In genomic region chr20:44752099-44752931, GRCh38 we compare ENCODE assay signal across 29 cellular contexts. TPM values are rescaled to one million over a fixed set of nuclear protein-coding genes. Genes with fewer than 3 reads are reported as not detected.
"Had no signal": no experiment of that assay in that cellular context is flagged by ENCODE, and none has a peak within 500 bp of the region (broad histone marks: within the 10 kb centered on the region; RNA-seq: fewer than 3 reads in every experiment).

No MANE protein-coding gene starts in this region.

- H3K4me2 ChIP-seq: hepatocyte, smooth muscle cell had no signal

- ATAC-seq: activated CD8-positive, alpha-beta T cell treated with anti-CD3 and anti-CD28 coated beads, Interleukin-2, amount 10 ng/mL, durations not matched to agents 7 days and 5 days; activated T-helper 17 cell treated with anti-CD3 and anti-CD28 coated beads, Interleukin-2, amount 50 U/mL, for 72 hours; foreskin keratinocyte; left lung; stimulated activated naive B cell treated with anti-CD40 and anti-IgM and Interleukin-4, amounts not matched to agents 10 μg/mL and 1 μg/mL and 100 μg/mL, for 72 hours had no signal

- H3K79me2 ChIP-seq: hepatocyte had no signal

- H3K36me3 ChIP-seq: adrenal gland, brain microvascular endothelial cell, left lung, sigmoid colon, transverse colon had no signal

- H3K4me3 Mint-ChIP-seq: activated CD8-positive, alpha-beta T cell treated with anti-CD3 and anti-CD28 coated beads, Interleukin-2, amount 10 ng/mL, durations not matched to agents 7 days and 5 days; activated naive CD8-positive, alpha-beta T cell; activated T-helper 17 cell treated with anti-CD3 and anti-CD28 coated beads, Interleukin-2, amount 50 U/mL, for 72 hours; naive B cell; stimulated activated naive B cell treated with anti-CD40 and anti-IgM and Interleukin-4, amounts not matched to agents 10 μg/mL and 1 μg/mL and 100 μg/mL, for 72 hours had no signal

- H3K9me3 Mint-ChIP-seq: activated T-helper 17 cell treated with anti-CD3 and anti-CD28 coated beads, Interleukin-2, amount 50 U/mL, for 72 hours; naive B cell; stimulated activated naive B cell treated with anti-CD40 and anti-IgM and Interleukin-4, amounts not matched to agents 10 μg/mL and 1 μg/mL and 100 μg/mL, for 72 hours had no signal

- H3K9me3 ChIP-seq: adrenal gland, ascending aorta, left lung, sigmoid colon, transverse colon had no signal

- H3K27ac Mint-ChIP-seq: activated CD8-positive, alpha-beta T cell treated with anti-CD3 and anti-CD28 coated beads, Interleukin-2, amount 10 ng/mL, durations not matched to agents 7 days and 5 days; activated naive CD8-positive, alpha-beta T cell; activated T-helper 17 cell treated with anti-CD3 and anti-CD28 coated beads, Interleukin-2, amount 50 U/mL, for 72 hours; naive B cell; stimulated activated naive B cell treated with anti-CD40 and anti-IgM and Interleukin-4, amounts not matched to agents 10 μg/mL and 1 μg/mL and 100 μg/mL, for 72 hours had no signal

- H2AFZ ChIP-seq: hepatocyte had no signal

- H3K4me1 ChIP-seq: foreskin keratinocyte, sigmoid colon had no signal

- FAIRE-seq: urothelium cell line had no signal

- DNase-seq: activated CD4-positive, alpha-beta T cell treated with anti-CD3 and anti-CD28 coated beads, Interleukin-2, amount 50 U/mL, for 1 hour; activated CD4-positive, CD25-positive, alpha-beta regulatory T cell treated with anti-CD3 and anti-CD28 coated beads, Interleukin-2, amount 50 U/mL, for 72 hours; activated CD8-positive, alpha-beta T cell treated with anti-CD3 and anti-CD28 coated beads, Interleukin-2, amount 10 ng/mL, durations not matched to agents 7 days and 5 days; activated naive CD4-positive, alpha-beta T cell; activated T-cell treated with anti-CD3 and anti-CD28 coated beads, Interleukin-2, amount 50 U/mL, for 1 hour; adrenal gland; brain microvascular endothelial cell; dermis blood vessel endothelial cell; effector CD8-positive, alpha-beta T cell; foreskin keratinocyte; kidney glomerular epithelial cell; left lung; naive B cell; occipital lobe; sigmoid colon; stimulated activated CD4-positive, alpha-beta T cell treated with anti-CD3 and anti-CD28 coated beads, Interleukin-15, amount 100 ng/mL, for 24 hours; stimulated activated naive B cell treated with anti-CD40 and anti-IgM and Interleukin-4, amounts not matched to agents 10 μg/mL and 1 μg/mL and 100 μg/mL, for 72 hours; transverse colon had no signal

- H3K36me3 Mint-ChIP-seq: activated naive CD8-positive, alpha-beta T cell; naive B cell; stimulated activated naive B cell treated with anti-CD40 and anti-IgM and Interleukin-4, amounts not matched to agents 10 μg/mL and 1 μg/mL and 100 μg/mL, for 72 hours had no signal

- H3K27me3 ChIP-seq: ascending aorta, hepatocyte had no signal

- H3K4me3 ChIP-seq: adrenal gland, ascending aorta, hepatocyte, left lung, lung, sigmoid colon, smooth muscle cell, transverse colon had no signal

- H3K27ac ChIP-seq: adrenal gland, ascending aorta, brain microvascular endothelial cell, foreskin keratinocyte, hepatocyte, left lung, sigmoid colon, transverse colon, VCaP had no signal

RNA-seq across cellular contexts. Expression of gene KCNK15, which starts 6.7 kb away (rescaled TPM):
- total RNA-seq: activated CD8-positive, alpha-beta T cell treated with anti-CD3 and anti-CD28 coated beads, Interleukin-2, amount 10 ng/mL, durations not matched to agents 7 days and 5 days; foreskin keratinocyte; occipital lobe; temporal lobe had no signal
- polyA plus RNA-seq: neural cell had no signal

RNA-seq across cellular contexts. Expression of gene CCN5, which starts 37.1 kb away (rescaled TPM):
- total RNA-seq: activated CD8-positive, alpha-beta T cell treated with anti-CD3 and anti-CD28 coated beads, Interleukin-2, amount 10 ng/mL, durations not matched to agents 7 days and 5 days; activated T-helper 17 cell treated with anti-CD3 and anti-CD28 coated beads, Interleukin-2, amount 50 U/mL, for 72 hours; dermis blood vessel endothelial cell; foreskin keratinocyte; glomerular endothelial cell; occipital lobe; smooth muscle cell; temporal lobe had no signal
- polyA plus RNA-seq: foreskin keratinocyte, neural cell, smooth muscle cell had no signal

RNA-seq across cellular contexts. Expression of gene RIMS4, which starts 58.0 kb away (rescaled TPM):
- total RNA-seq: activated CD8-positive, alpha-beta T cell treated with anti-CD3 and anti-CD28 coated beads, Interleukin-2, amount 10 ng/mL, durations not matched to agents 7 days and 5 days; dermis blood vessel endothelial cell; foreskin keratinocyte; glomerular endothelial cell; smooth muscle cell had no signal
- polyA plus RNA-seq: foreskin keratinocyte, smooth muscle cell had no signal
